ENCODE assay signal across 29 cellular contexts in the genomic region with DNA sequence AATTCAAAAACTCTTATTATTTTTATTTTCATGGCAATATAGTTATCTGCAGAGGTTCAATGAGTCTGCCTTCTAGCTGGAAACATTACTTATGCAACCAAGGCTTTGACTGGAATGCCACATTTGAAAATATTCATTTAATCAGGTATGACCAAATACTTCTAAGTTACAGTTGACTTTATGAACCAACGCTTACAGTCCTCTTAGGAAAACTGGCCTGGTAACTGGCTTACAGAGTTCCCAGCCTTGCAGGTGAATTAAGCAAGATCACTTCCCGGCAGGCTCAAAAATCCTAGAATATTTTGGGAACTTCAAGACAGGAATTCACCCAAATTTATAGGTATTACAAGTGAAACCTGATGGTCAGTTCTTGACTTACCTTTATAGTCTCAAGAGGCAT.
"Had no signal": no experiment of that assay in that cellular context is flagged by ENCODE, and none has a peak within 500 bp of the region (broad histone marks: within the 10 kb centered on the region; RNA-seq: fewer than 3 reads in every experiment).

No MANE protein-coding gene starts in this region.

- H3K4me3 Mint-ChIP-seq: activated B cell treated with CpG ODN at 0.5 μM for 24 hours; activated CD4-positive, alpha-beta memory T cell treated with anti-CD3 and anti-CD28 coated beads for 36 hours; activated naive CD4-positive, alpha-beta T cell treated with anti-CD3 and anti-CD28 coated beads for 36 hours; activated T-cell treated with anti-CD3 and anti-CD28 coated beads, Interleukin-2, amount 50 U/mL, for 4 hours; activated T-helper 1 cell treated with anti-CD3 and anti-CD28 coated beads, Interleukin-12 subunit alpha, Interleukin-12 subunit beta, Interleukin-2, Interleukin-4 antibody, amounts not matched to agents 30 ng/mL and 10 ng/mL and 1 ng/mL, durations not matched to agents 14 hours and 24 hours and 36 hours; T-cell; T-helper 17 cell had no signal

- ATAC-seq: activated naive CD4-positive, alpha-beta T cell treated with anti-CD3 and anti-CD28 coated beads, Interleukin-2, amount 50 U/mL, for 72 hours; activated T-cell treated with anti-CD3 and anti-CD28 coated beads, Interleukin-2, amount 50 U/mL, for 4 hours; T-cell; T-helper 17 cell had no signal

- H3K36me3 Mint-ChIP-seq: activated CD4-positive, alpha-beta memory T cell treated with anti-CD3 and anti-CD28 coated beads for 36 hours; activated naive CD4-positive, alpha-beta T cell treated with anti-CD3 and anti-CD28 coated beads, Interleukin-2, amount 50 U/mL, for 72 hours; T-cell had no signal

- H3K36me3 ChIP-seq: brain microvascular endothelial cell, SJCRH30 had no signal

- DNase-seq: activated B cell treated with CpG ODN at 0.5 μM for 24 hours; activated CD4-positive, alpha-beta memory T cell treated with anti-CD3 and anti-CD28 coated beads for 36 hours; activated CD4-positive, alpha-beta T cell treated with anti-CD3 and anti-CD28 coated beads for 4 hours; activated CD4-positive, alpha-beta T cell treated with anti-CD3 and anti-CD28 coated beads, Interleukin-2, amount 50 U/mL, for 1 hour; activated CD4-positive, CD25-positive, alpha-beta regulatory T cell treated with anti-CD3 and anti-CD28 coated beads, Interleukin-2, amount 50 U/mL, for 72 hours; activated CD8-positive, alpha-beta memory T cell treated with anti-CD3 and anti-CD28 coated beads, Interleukin-2, amount 50 U/mL, for 4 hours; activated gamma-delta T cell treated with Interleukin-2 at 50 U/mL for 16 hours; activated naive CD4-positive, alpha-beta T cell treated with anti-CD3 and anti-CD28 coated beads for 36 hours; activated T-cell treated with anti-CD3 and anti-CD28 coated beads for 4 hours; activated T-cell treated with anti-CD3 and anti-CD28 coated beads, Interleukin-2, amount 50 U/mL, for 4 hours; anterior cingulate cortex; brain microvascular endothelial cell; central memory CD4-positive, alpha-beta T cell; Kasumi-1; MG63; NCI-H1048; NCI-H1105 treated with DMSO at 0.1 percent for 48 hours; NCI-H1436; NCI-H1694; NCI-H2029; NCI-H345; NCI-H524 treated with DMSO at 0.1 percent for 48 hours; SHP77; SJCRH30; T-cell; T-helper 17 cell had no signal

- H3K9me3 Mint-ChIP-seq: activated B cell treated with CpG ODN at 0.5 μM for 24 hours; activated CD4-positive, alpha-beta memory T cell treated with anti-CD3 and anti-CD28 coated beads for 36 hours; activated naive CD4-positive, alpha-beta T cell treated with anti-CD3 and anti-CD28 coated beads for 36 hours; activated T-cell treated with anti-CD3 and anti-CD28 coated beads, Interleukin-2, amount 50 U/mL, for 4 hours; activated T-helper 1 cell treated with anti-CD3 and anti-CD28 coated beads, Interleukin-12 subunit alpha, Interleukin-12 subunit beta, Interleukin-2, Interleukin-4 antibody, amounts not matched to agents 30 ng/mL and 10 ng/mL and 1 ng/mL, durations not matched to agents 14 hours and 24 hours and 36 hours; T-cell had no signal

- H3K9me3 ChIP-seq: MG63, SJCRH30 had no signal

- H3K27ac ChIP-seq: brain microvascular endothelial cell, SJCRH30, SK-N-MC had no signal

- H3K27me3 ChIP-seq: brain microvascular endothelial cell, MG63, SJCRH30 had no signal

- H3K27ac Mint-ChIP-seq: activated B cell treated with CpG ODN at 0.5 μM for 24 hours; activated CD4-positive, alpha-beta memory T cell treated with anti-CD3 and anti-CD28 coated beads for 36 hours; activated naive CD4-positive, alpha-beta T cell treated with anti-CD3 and anti-CD28 coated beads for 36 hours; activated naive CD4-positive, alpha-beta T cell treated with anti-CD3 and anti-CD28 coated beads, Interleukin-2, amount 50 U/mL, for 72 hours; activated T-helper 1 cell treated with anti-CD3 and anti-CD28 coated beads, Interleukin-12 subunit alpha, Interleukin-12 subunit beta, Interleukin-2, Interleukin-4 antibody, amounts not matched to agents 30 ng/mL and 10 ng/mL and 1 ng/mL, durations not matched to agents 14 hours and 24 hours and 36 hours; T-cell; T-helper 17 cell had no signal

- H3K4me1 Mint-ChIP-seq: activated B cell treated with CpG ODN at 0.5 μM for 24 hours had no signal

- H3K27me3 Mint-ChIP-seq: activated CD4-positive, alpha-beta memory T cell treated with anti-CD3 and anti-CD28 coated beads for 36 hours; T-helper 17 cell had no signal

- H3K4me1 ChIP-seq: SJCRH30 had no signal

- H3K4me3 ChIP-seq: MG63, SJCRH30, SK-N-MC had no signal
